9 cellular contexts compared by ENCODE assay signal in the genomic region with DNA sequence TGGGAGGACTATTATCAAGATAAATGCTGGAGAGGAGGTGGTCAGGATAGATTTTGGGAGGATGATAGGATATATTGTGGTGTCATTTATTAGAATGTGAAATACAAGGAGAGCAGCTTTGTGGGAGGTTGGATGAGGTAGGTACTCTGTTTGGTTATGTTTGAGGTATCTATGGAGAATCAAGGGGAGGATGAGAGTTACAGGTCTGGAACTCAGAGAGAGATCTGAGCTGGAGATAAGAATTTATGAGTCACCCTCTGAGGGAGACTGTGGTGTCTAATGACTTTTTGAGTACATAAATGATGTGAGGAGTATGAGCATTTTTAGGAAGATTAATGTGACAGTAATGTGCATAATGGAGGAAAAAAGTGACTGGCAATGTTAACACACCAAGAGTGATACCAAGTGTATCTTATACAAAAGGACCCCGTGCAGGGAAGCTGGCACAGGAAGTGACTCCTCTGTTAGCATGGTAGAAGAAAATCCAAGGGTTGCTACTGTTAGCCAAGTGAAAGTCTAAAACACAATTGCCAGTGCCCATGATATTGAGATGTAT. TPM values are rescaled to one million over a fixed set of nuclear protein-coding genes. Genes with fewer than 3 reads are reported as not detected.
DNase-seq lines count a peak whose midpoint lies in the region; ATAC-seq and TF ChIP-seq lines count a peak whose summit lies in the region.
"Had no signal": no experiment of that assay in that cellular context is flagged by ENCODE, and none has a peak within 500 bp of the region (broad histone marks: within the 10 kb centered on the region; RNA-seq: fewer than 3 reads in every experiment).

No MANE protein-coding gene starts in this region.

- no peak overlapping the region for H3K9ac ChIP-seq in SU-DHL-6 (ENCODE audit: low read length)

- no peaks in the 10 kb centered on the region for H3K9me2 ChIP-seq in SU-DHL-6 (replicated peaks; ENCODE audit: insufficient read depth, low read length)

- H3K27me3 ChIP-seq in SU-DHL-6 (ENCODE audit: low read length): no peaks in the 10 kb centered on the region

- H3K4me3 ChIP-seq in SU-DHL-6 (ENCODE audit: insufficient read depth, low read length, poor library complexity, severe bottlenecking): no peak overlapping the region

- no peak overlapping the region for H2AFZ ChIP-seq in SU-DHL-6 (ENCODE audit: low read depth, low read length, severe bottlenecking)

- H3F3A ChIP-seq in SU-DHL-6 (ENCODE audit: insufficient read depth): no peaks in the 10 kb centered on the region

- no peak for TF ChIP-seq CTCF in SU-DHL-6 (IDR thresholded peaks at IDR 0.05; ENCODE audit: insufficient read depth, low read length, poor library complexity, severe bottlenecking)

- ATAC-seq in GM18861 (IDR thresholded peaks at IDR 0.05; ENCODE audit: unreplicated experiment): peak; percentile 49
- peak; percentile 70 for ATAC-seq in HG02981 (IDR thresholded peaks at IDR 0.05; ENCODE audit: unreplicated experiment)
- ATAC-seq in GM21390 (IDR thresholded peaks at IDR 0.05; ENCODE audit: unreplicated experiment): no peak

- H3K27ac Mint-ChIP-seq in activated T-cell treated with anti-CD3 and anti-CD28 coated beads, Interleukin-2, amount 50 U/mL, for 24 hours: no peak overlapping the region

- H3K4me1 Mint-ChIP-seq in activated T-cell treated with anti-CD3 and anti-CD28 coated beads, Interleukin-2, amount 50 U/mL, for 24 hours (ENCODE audit: low read depth): no peaks in the 10 kb centered on the region

- no peaks in the 10 kb centered on the region for H3K36me3 Mint-ChIP-seq in activated T-cell treated with anti-CD3 and anti-CD28 coated beads, Interleukin-2, amount 50 U/mL, for 24 hours (ENCODE audit: low read depth)

- H3K9me3 ChIP-seq in SU-DHL-6 (ENCODE audit: insufficient read depth, low read length): no peaks in the 10 kb centered on the region

- H3K4me3 Mint-ChIP-seq in activated T-cell treated with anti-CD3 and anti-CD28 coated beads, Interleukin-2, amount 50 U/mL, for 24 hours: no peak overlapping the region

- H3K27ac ChIP-seq in SU-DHL-6 (ENCODE audit: low read depth, low read length): no peak overlapping the region

- H4K20me1 ChIP-seq in SU-DHL-6 (ENCODE audit: low read depth, low read length): no peaks in the 10 kb centered on the region

- H3K9me3 Mint-ChIP-seq in activated T-cell treated with anti-CD3 and anti-CD28 coated beads, Interleukin-2, amount 50 U/mL, for 24 hours: no peaks in the 10 kb centered on the region

- no peaks in the 10 kb centered on the region for H3K36me3 ChIP-seq in SU-DHL-6 (ENCODE audit: low read length)

- H3K79me2 ChIP-seq in SU-DHL-6 (ENCODE audit: insufficient read depth, low read length): no peaks in the 10 kb centered on the region

- no peaks in the 10 kb centered on the region for H3K27me3 Mint-ChIP-seq in activated T-cell treated with anti-CD3 and anti-CD28 coated beads, Interleukin-2, amount 50 U/mL, for 24 hours

- peak overlapping the region; percentile 60 for H3K4me2 ChIP-seq in SU-DHL-6 (ENCODE audit: low read depth, low read length, poor library complexity, severe bottlenecking)

- DNase-seq in lung microvascular endothelial cell (ENCODE audit: low read depth in 2 of 2) (peak; percentile 42 to 91), cerebellar nuclear complex (lab: John Stamatoyannopoulos, UW) (no peak), GF-D8 (lab: John Stamatoyannopoulos, UW) (no peak)
- DNase-seq in activated T-cell treated with anti-CD3 and anti-CD28 coated beads, Interleukin-2, amount 50 U/mL, for 24 hours: no peak
- DNase-seq: left cardiac atrium had no signal

RNA-seq across cellular contexts. Expression of gene CRIM1, which starts 48.2 kb away (rescaled TPM):
- total RNA-seq in lung microvascular endothelial cell: 420 and 583 TPM in 2 replicates

Comparison
In these comparisons a context has a peak if more than half of its experiments do, and no peak if none do; other contexts are left out.
1. DNase-seq: peak in lung microvascular endothelial cell (2 of 2); none in cerebellar nuclear complex (0 of 2), GF-D8 (single experiment) and activated T-cell treated with anti-CD3 and anti-CD28 coated beads, Interleukin-2, amount 50 U/mL, for 24 hours (single experiment).